In genomic region chr5:107875834-107876233, GRCh38 we compare ENCODE assay signal across 1 cellular context.
TF ChIP-seq lines count a peak whose summit lies in the region.

No MANE protein-coding gene starts in this region.

TF ChIP-seq in GM23338, 12 proteins besides CTCF, POLR2A, EP300 and RAD21 (continued from another document):
- no peak for TF ChIP-seq ZNF462 (CRISPR knock-in tag; IDR thresholded peaks at IDR 0.05)
- TF ChIP-seq ZNF331 (CRISPR knock-in tag; IDR thresholded peaks at IDR 0.05; ENCODE audit: low read depth) = no peak
- TF ChIP-seq EZH2 (IDR thresholded peaks at IDR 0.05; ENCODE audit: low read depth, unreplicated experiment) = no peak
- TF ChIP-seq JUNB (IDR thresholded peaks at IDR 0.05; ENCODE audit: unreplicated experiment) = no peak
- TF ChIP-seq POLR2AphosphoS5 (IDR thresholded peaks at IDR 0.05; ENCODE audit: low read depth) = no peak
- TF ChIP-seq ZNF114 (CRISPR knock-in tag; IDR thresholded peaks at IDR 0.05) = no peak
